Comparison of ENCODE assay signal across 8 cellular contexts in genomic region chr22:42607641-42608040, GRCh38. TPM values are rescaled to one million over a fixed set of nuclear protein-coding genes. Genes with fewer than 3 reads are reported as not detected.
DNase-seq lines count a peak whose midpoint lies in the region; FAIRE-seq and TF ChIP-seq lines count a peak whose summit lies in the region.
"Not testable (repeated sequence)": the region's sequence is repeated elsewhere in the genome, so short reads cannot be mapped to it uniquely, and the experiment has no call there.
"Had no signal": no experiment of that assay in that cellular context is flagged by ENCODE, and none has a peak within 500 bp of the region (broad histone marks: within the 10 kb centered on the region; RNA-seq: fewer than 3 reads in every experiment).

No MANE protein-coding gene starts in this region.

- H3K27ac Mint-ChIP-seq in brain: peak overlapping the region in 3 of 5 experiments; percentile 97 to 99 (median 99)
- peak overlapping the region; percentile 37 for H3K27ac Mint-ChIP-seq in dendritic cell treated with granulocyte-macrophage colony-stimulating factor and Interleukin-4, amounts not matched to agents 40 ng/mL and 50 ng/mL, for 4 days

- not testable (repeated sequence) for H3K23ac ChIP-seq in mesenchymal stem cell (ENCODE audit: low read length in 2 of 2)

- not testable (repeated sequence) for H3K79me1 ChIP-seq in mesenchymal stem cell (replicated peaks; ENCODE audit: low read length, poor library complexity, severe bottlenecking)

- not testable (repeated sequence) for H2BK15ac ChIP-seq in mesenchymal stem cell (ENCODE audit: low read depth, poor library complexity, severe bottlenecking)

- not testable (repeated sequence) for H3K9me3 Mint-ChIP-seq in brain; dendritic cell treated with granulocyte-macrophage colony-stimulating factor and Interleukin-4, amounts not matched to agents 40 ng/mL and 50 ng/mL, for 4 days

- DNase-seq in kidney: peak; percentile 68
- not testable (repeated sequence) for DNase-seq in mesenchymal stem cell, stomach

- H3K36me3 Mint-ChIP-seq in brain: peaks cover 76% of the 10 kb centered on the region
- H3K36me3 Mint-ChIP-seq in dendritic cell treated with granulocyte-macrophage colony-stimulating factor and Interleukin-4, amounts not matched to agents 40 ng/mL and 50 ng/mL, for 4 days (ENCODE audit: low read depth): peaks cover 98% of the 10 kb centered on the region

- H2AFZ ChIP-seq in mesenchymal stem cell (ENCODE audit: low read depth, low read length): not testable (repeated sequence)

- CTCF ChIA-PET in HEK293 (lab: Yijun Ruan, JAX): not testable (repeated sequence)

- not testable (repeated sequence) for H2BK120ac ChIP-seq in mesenchymal stem cell (ENCODE audit: low read depth, low read length)

- H3K9me3 ChIP-seq in HEK293 (ENCODE audit: control insufficient read depth, insufficient read depth, low read depth, low read length); kidney (ENCODE audit: control insufficient read depth in 1 of 2, low read length in 2 of 2); mesenchymal stem cell (ENCODE audit: control insufficient read depth, low read length); stomach: not testable (repeated sequence)

- not testable (repeated sequence) for TF ChIP-seq CTCF in HEK293 (tag by site-specific recombination; IDR thresholded peaks at IDR 0.05); brain (conservative IDR thresholded peaks at IDR 0.05); kidney (IDR thresholded peaks at IDR 0.05; ENCODE audit: borderline replicate concordance, extremely low read depth, insufficient read depth); stomach (IDR thresholded peaks at IDR 0.05)

- WGBS in mesenchymal stem cell: 95% methylated on average over 31 of the region's 31 CpGs
- whole genome bisulfite sequencing in stomach, 5 donors: 84 to 95% (median 91%) methylated on average over 12 to 31 of the region's 31 CpGs

- not testable (repeated sequence) for H3K18ac ChIP-seq in mesenchymal stem cell (ENCODE audit: low read depth in 1 of 2, low read length in 2 of 2)

- POLR2A ChIA-PET in HEK293 (lab: Yijun Ruan, JAX): not testable (repeated sequence)

- intact Hi-C loops in dendritic cell treated with granulocyte-macrophage colony-stimulating factor and Interleukin-4, amounts not matched to agents 40 ng/mL and 50 ng/mL, for 4 days (cut with micrococcal nuclease); kidney (cut with DNase I); stomach (cut with DNase I; ENCODE audit: low total_unique reads): not testable (repeated sequence)

- not testable (repeated sequence) for H3K27me3 Mint-ChIP-seq in brain; dendritic cell treated with granulocyte-macrophage colony-stimulating factor and Interleukin-4, amounts not matched to agents 40 ng/mL and 50 ng/mL, for 4 days

- H3K4me2 ChIP-seq in mesenchymal stem cell (ENCODE audit: low read length, poor library complexity, severe bottlenecking): not testable (repeated sequence)

- not testable (repeated sequence) for TF ChIP-seq EP300 in stomach (IDR thresholded peaks at IDR 0.05)

- H3K4ac ChIP-seq in mesenchymal stem cell (ENCODE audit: low read depth in 1 of 2, low read length in 2 of 2): not testable (repeated sequence)

- H2BK5ac ChIP-seq in mesenchymal stem cell (ENCODE audit: low read depth, low read length, poor library complexity, severe bottlenecking): peak overlapping the region; percentile 81

- H3K27me3 ChIP-seq in mesenchymal stem cell (ENCODE audit: control insufficient read depth in 1 of 2, insufficient read depth in 1 of 2, low read length in 2 of 2); stomach: not testable (repeated sequence)

- H3K27ac ChIP-seq in HEK293 (ENCODE audit: extremely low read depth, low read depth, low read length); kidney (ENCODE audit: low read depth in 2 of 2, low read length in 2 of 2): not testable (repeated sequence)
- peak overlapping the region; percentile 96 for H3K27ac ChIP-seq in mesenchymal stem cell (ENCODE audit: low read length, poor library complexity, severe bottlenecking)
- peak overlapping the region in 4 of 5 donors; percentile 93 to 97 (median 96) for H3K27ac ChIP-seq in stomach

- H4K8ac ChIP-seq in mesenchymal stem cell (ENCODE audit: low read length): not testable (repeated sequence)

- not testable (repeated sequence) for H3K14ac ChIP-seq in mesenchymal stem cell (ENCODE audit: low read length in 2 of 2)

- not testable (repeated sequence) for TF ChIP-seq POLR2A in stomach (IDR thresholded peaks at IDR 0.05)

- not testable (repeated sequence) for H4K91ac ChIP-seq in mesenchymal stem cell (ENCODE audit: low read length)

- H2BK12ac ChIP-seq in mesenchymal stem cell (ENCODE audit: low read length in 2 of 2): not testable (repeated sequence)

- peak overlapping the region in 1 of 5 experiments; percentile 79 for H3K4me3 Mint-ChIP-seq in brain
- H3K4me3 Mint-ChIP-seq in dendritic cell treated with granulocyte-macrophage colony-stimulating factor and Interleukin-4, amounts not matched to agents 40 ng/mL and 50 ng/mL, for 4 days: not testable (repeated sequence)

- H3K36me3 ChIP-seq in HEK293 (ENCODE audit: control insufficient read depth in 2 of 2, insufficient read depth in 1 of 2, low read length in 2 of 2) (peaks cover 22 to 76% of the 10 kb centered on the region in 2 experiments), mesenchymal stem cell (ENCODE audit: control insufficient read depth in 1 of 2, insufficient read depth in 2 of 2, low read depth in 1 of 2, low read length in 2 of 2) (peaks cover 26 to 27% of the 10 kb centered on the region in 2 experiments), stomach (peaks cover 9 to 36% (median 30%) of the 10 kb centered on the region in 4 donors)
- H3K36me3 ChIP-seq in kidney (ENCODE audit: control insufficient read depth in 1 of 2, insufficient read depth in 2 of 2, low read length in 2 of 2): not testable (repeated sequence)

- FAIRE-seq in kidney (lab: Jason Lieb, UNC): not testable (repeated sequence)

- not testable (repeated sequence) for H3K9ac ChIP-seq in kidney (ENCODE audit: low read length in 2 of 2); mesenchymal stem cell (ENCODE audit: low read length)

- peaks cover 77% of the 10 kb centered on the region for H3K4me1 Mint-ChIP-seq in brain
- peaks cover 54% of the 10 kb centered on the region for H3K4me1 Mint-ChIP-seq in dendritic cell treated with granulocyte-macrophage colony-stimulating factor and Interleukin-4, amounts not matched to agents 40 ng/mL and 50 ng/mL, for 4 days (ENCODE audit: low read depth)

- H3K4me3 ChIP-seq in HEK293 (ENCODE audit: low read depth, low read length); kidney (ENCODE audit: low read length in 2 of 2); mesenchymal stem cell (ENCODE audit: insufficient read depth in 1 of 2, low read depth in 1 of 2, low read length in 2 of 2); stomach: not testable (repeated sequence)

- H2AK5ac ChIP-seq in mesenchymal stem cell (ENCODE audit: low read length, severe bottlenecking): not testable (repeated sequence)

- H3K4me1 ChIP-seq in HEK293 (ENCODE audit: control insufficient read depth, insufficient read depth, low read length): not testable (repeated sequence)
- H3K4me1 ChIP-seq in kidney (ENCODE audit: control insufficient read depth in 1 of 2, insufficient read depth in 1 of 2, low read depth in 1 of 2, low read length in 2 of 2) (peaks cover 30 to 34% of the 10 kb centered on the region in 2 donors), mesenchymal stem cell (ENCODE audit: control insufficient read depth, insufficient read depth, low read depth, low read length) (peaks cover 43% of the 10 kb centered on the region), stomach (peaks cover 84 to 97% (median 93%) of the 10 kb centered on the region in 4 donors)

TF ChIP-seq in HEK293, 187 proteins besides CTCF, POLR2A, EP300 and RAD21:
- peak; percentile 99 for TF ChIP-seq KLF1 (tag by site-specific recombination; IDR thresholded peaks at IDR 0.05)
TF ChIP-seq in HEK293: peak in this region for 1; not testable (repeated sequence) for 186.

RNA-seq across cellular contexts. Expression of gene POLDIP3, which starts 7.0 kb away (rescaled TPM):
- polyA plus RNA-seq in brain (ENCODE audit: insufficient read depth, low read depth, low replicate concordance) (114 TPM), kidney (ENCODE audit: insufficient read depth, low read depth, low replicate concordance) (44.1 TPM), stomach (10 to 100 TPM; 30.2 to 36.4 (median 33.3) TPM)
- total RNA-seq in kidney (67.9 TPM), stomach (10 to 100 TPM; 21.6 to 60.8 (median 39.1) TPM)
- polyA plus RNA-seq in mesenchymal stem cell (2013, experiment 1 of 2): 26.3 TPM
- polyA plus RNA-seq in mesenchymal stem cell (2013, experiment 2 of 2): 25.3 TPM

RNA-seq across cellular contexts. Expression of gene ATP5MGL, which starts 32.8 kb away (rescaled TPM):
- polyA plus RNA-seq in brain (ENCODE audit: insufficient read depth, low read depth, low replicate concordance) (not detected), kidney (ENCODE audit: insufficient read depth, low read depth, low replicate concordance) (not detected), stomach (not detected)
- total RNA-seq in kidney (0.88 TPM), stomach (under 1 TPM in 1 of 5 donors, not detected in 4; 0.73 TPM)
- polyA plus RNA-seq in mesenchymal stem cell (2013, experiment 1 of 2): not detected
- not detected for polyA plus RNA-seq in mesenchymal stem cell (2013, experiment 2 of 2)
- total RNA-seq: GM23338, HT1080 had no signal

RNA-seq across cellular contexts. Expression of gene CYB5R3, which starts 41.6 kb away (rescaled TPM):
- polyA plus RNA-seq in brain (ENCODE audit: insufficient read depth, low read depth, low replicate concordance): 278 TPM
- total RNA-seq in kidney: 426 TPM
- 287 TPM for polyA plus RNA-seq in kidney (ENCODE audit: insufficient read depth, low read depth, low replicate concordance)
- 390 TPM for polyA plus RNA-seq in mesenchymal stem cell (2013, experiment 1 of 2)
- 388 TPM for polyA plus RNA-seq in mesenchymal stem cell (2013, experiment 2 of 2)
- 100 to 1,000 TPM in 2 of 5 donors, 10 to 100 TPM in 3; 33.6 to 156 (median 44.6) TPM for total RNA-seq in stomach
- 100 to 1,000 TPM in 1 of 3 donors, 10 to 100 TPM in 2; 75.6 to 116 (median 88.5) TPM for polyA plus RNA-seq in stomach

RNA-seq across cellular contexts. Expression of gene SERHL2, which starts 53.9 kb away (rescaled TPM):
- 2.0 TPM for polyA plus RNA-seq in brain (ENCODE audit: insufficient read depth, low read depth, low replicate concordance)
- 3.1 TPM for total RNA-seq in kidney
- polyA plus RNA-seq in kidney (ENCODE audit: insufficient read depth, low read depth, low replicate concordance): 4.9 TPM
- polyA plus RNA-seq in mesenchymal stem cell (2013, experiment 1 of 2): 2.5 TPM
- polyA plus RNA-seq in mesenchymal stem cell (2013, experiment 2 of 2): 2.9 TPM
- 1 to 10 TPM in 4 of 5 donors, not detected in 1; 1.7 to 5.5 (median 4.5) TPM for total RNA-seq in stomach
- polyA plus RNA-seq in stomach: 1 to 10 TPM; 2.1 to 4.3 (median 3.3) TPM
